22 cellular contexts compared by ENCODE assay signal in the genomic region with DNA sequence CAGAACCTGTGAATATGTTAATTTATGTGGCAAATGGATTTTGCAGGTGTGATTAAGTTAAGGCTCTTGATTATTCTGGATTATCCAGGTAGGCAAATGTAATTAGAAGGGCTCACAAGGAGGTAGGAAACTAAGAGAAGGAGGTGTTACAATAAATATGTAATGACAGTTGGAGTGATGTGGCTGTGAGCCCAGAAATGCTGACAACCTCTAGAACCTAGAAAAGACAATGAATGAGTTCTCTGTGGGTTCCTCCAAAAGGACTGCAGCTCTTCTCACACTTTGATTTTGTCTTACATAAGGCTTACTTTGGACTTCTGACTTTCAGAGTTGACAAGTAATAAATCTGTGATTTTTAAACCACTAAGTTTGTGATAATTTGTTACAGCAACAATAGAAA.
"Had no signal": no experiment of that assay in that cellular context is flagged by ENCODE, and none has a peak within 500 bp of the region (broad histone marks: within the 10 kb centered on the region; RNA-seq: fewer than 3 reads in every experiment).

No MANE protein-coding gene starts in this region.

- DNase-seq: dermis blood vessel endothelial cell; dorsolateral prefrontal cortex; effector CD4-positive, alpha-beta T cell; effector memory CD4-positive, alpha-beta T cell; foreskin fibroblast; foreskin melanocyte; gastrocnemius medialis; glutamatergic neuron; head of caudate nucleus; heart right ventricle; hypothalamus; left cardiac atrium; left lung; left ventricle myocardium superior; lower lobe of right lung; mesenchymal stem cell; mucosa of descending colon; naive B cell had no signal

- H2AFZ ChIP-seq: hepatocyte had no signal

- H3K27ac ChIP-seq: coronary artery, dorsolateral prefrontal cortex, esophagus muscularis mucosa, gastrocnemius medialis, heart right ventricle, hepatocyte, left lung, lower lobe of right lung had no signal

- H3K4me3 Mint-ChIP-seq: mesothelial cell of epicardium, naive B cell had no signal

- H3K27me3 Mint-ChIP-seq: naive B cell had no signal

- H3K27me3 ChIP-seq: dorsolateral prefrontal cortex, esophagus muscularis mucosa, gastrocnemius medialis, heart right ventricle, hepatocyte, left lung had no signal

- ATAC-seq: gastrocnemius medialis, heart right ventricle, left cardiac atrium, left lung, left ventricle myocardium superior, lower lobe of right lung, mucosa of descending colon had no signal

- H3K4me1 Mint-ChIP-seq: mesothelial cell of epicardium, naive B cell had no signal

- H3K4me3 ChIP-seq: coronary artery, dorsolateral prefrontal cortex, esophagus muscularis mucosa, gastrocnemius medialis, heart right ventricle, hepatocyte, left lung, lower lobe of right lung, mucosa of descending colon had no signal

- H3K9me3 Mint-ChIP-seq: mesothelial cell of epicardium had no signal

- H3K36me3 ChIP-seq: esophagus muscularis mucosa, gastrocnemius medialis, heart right ventricle, left lung, lower lobe of right lung had no signal

- H3K4me2 ChIP-seq: hepatocyte had no signal

- H3K9me3 ChIP-seq: esophagus muscularis mucosa, gastrocnemius medialis, left lung, lower lobe of right lung, mucosa of descending colon had no signal

- H3K79me2 ChIP-seq: hepatocyte had no signal

- H3K4me1 ChIP-seq: esophagus muscularis mucosa, gastrocnemius medialis, heart right ventricle, left lung, lower lobe of right lung had no signal

- H3K36me3 Mint-ChIP-seq: mesothelial cell of epicardium, naive B cell had no signal

- H3K27ac Mint-ChIP-seq: mesothelial cell of epicardium had no signal
